Comparison of ENCODE assay signal across 9 cellular contexts in the genomic region with DNA sequence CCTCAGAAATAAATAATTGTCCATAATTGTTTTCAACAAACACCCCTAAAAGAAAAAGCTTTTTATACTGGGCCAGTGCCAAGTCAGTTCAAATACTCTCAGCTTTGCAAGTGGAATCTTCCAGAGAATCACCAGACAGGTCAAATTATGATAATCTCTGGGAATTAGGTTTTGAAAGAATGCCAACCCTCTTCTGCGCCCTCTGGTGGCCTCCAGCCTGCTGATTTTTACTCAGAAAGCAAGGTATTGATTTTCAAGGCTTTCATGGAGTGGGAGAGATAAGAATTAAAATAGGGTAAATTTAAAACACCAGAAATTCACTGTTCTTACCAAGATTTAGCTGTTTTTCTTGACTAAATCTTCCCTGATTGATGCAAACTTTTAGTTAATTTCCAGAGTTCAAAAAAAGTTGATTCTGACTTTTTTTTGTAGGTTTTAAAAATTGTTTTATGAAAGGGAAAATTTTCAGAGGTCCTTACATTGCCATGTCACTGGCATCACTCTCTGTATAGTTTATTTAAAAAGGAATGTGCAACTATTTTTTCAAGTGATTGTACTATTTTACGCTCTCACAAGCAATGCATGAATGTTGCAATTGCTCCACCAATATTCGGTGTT.
DNase-seq lines count a peak whose midpoint lies in the region; ATAC-seq and TF ChIP-seq lines count a peak whose summit lies in the region.
"Had no signal": no experiment of that assay in that cellular context is flagged by ENCODE, and none has a peak within 500 bp of the region (broad histone marks: within the 10 kb centered on the region; RNA-seq: fewer than 3 reads in every experiment).

No MANE protein-coding gene starts in this region.

- no peaks in the 10 kb centered on the region for H3K9me3 ChIP-seq in OCI-LY3 (ENCODE audit: insufficient read depth, low read length)
- H3K9me3 ChIP-seq in fibroblast of lung (ENCODE audit: control insufficient read depth, insufficient read depth, low read depth, low read length): no peaks in the 10 kb centered on the region

- H3K4me1 ChIP-seq in OCI-LY3 (ENCODE audit: low read length): no peaks in the 10 kb centered on the region
- no peaks in the 10 kb centered on the region for H3K4me1 ChIP-seq in fibroblast of lung (ENCODE audit: control insufficient read depth, extremely low read depth, insufficient read depth, low read length)

- H3K4me3 ChIP-seq in AG04449 (ENCODE audit: low read depth, low read length) (no peak overlapping the region), OCI-LY3 (ENCODE audit: low read length) (no peak overlapping the region), fibroblast of lung (replicated peaks in 1 of 4; ENCODE audit: control extremely low read depth in 1 of 4, insufficient read depth in 1 of 4, low read depth in 3 of 4, low read length in 4 of 4) (no peak overlapping the region)

- H3K27ac ChIP-seq in OCI-LY3 (ENCODE audit: low read length) (no peak overlapping the region), fibroblast of lung (ENCODE audit: insufficient read depth, low read length) (no peak overlapping the region)

- H3K27ac Mint-ChIP-seq in mesothelial cell of epicardium: no peak overlapping the region

- peaks cover 6% of the 10 kb centered on the region for H3K4me1 Mint-ChIP-seq in mesothelial cell of epicardium
- H3K4me1 Mint-ChIP-seq: central memory CD8-positive, alpha-beta T cell had no signal

- H4K20me1 ChIP-seq in OCI-LY3 (ENCODE audit: insufficient read depth, low read length) (no peaks in the 10 kb centered on the region), fibroblast of lung (ENCODE audit: control insufficient read depth, extremely low read depth, insufficient read depth, low read length) (no peaks in the 10 kb centered on the region)

- H3K79me2 ChIP-seq in OCI-LY3 (ENCODE audit: low read length) (no peaks in the 10 kb centered on the region), fibroblast of lung (ENCODE audit: control insufficient read depth, insufficient read depth, low read length) (no peaks in the 10 kb centered on the region)

- H2AFZ ChIP-seq in OCI-LY3 (ENCODE audit: low read depth, low read length): no peak overlapping the region
- H2AFZ ChIP-seq in fibroblast of lung (ENCODE audit: low read length): no peak overlapping the region

- H3K4me3 Mint-ChIP-seq in mesothelial cell of epicardium: no peak overlapping the region
- H3K4me3 Mint-ChIP-seq: central memory CD8-positive, alpha-beta T cell had no signal

- POLR2A ChIA-PET in AG04449 (lab: Yijun Ruan, JAX): no interaction called here

- CTCF ChIA-PET in AG04449 (lab: Yijun Ruan, JAX): interaction anchor here (0.9 to 1.5 kb wide), 9 partner anchors 10 to 449 kb away, joined by 3 to 7 read pairs (median 3); no protein-coding TSS in a partner anchor

- H3K27me3 ChIP-seq in OCI-LY3 (ENCODE audit: low read depth, low read length) (peaks cover 4% of the 10 kb centered on the region; the same call in 1 of the 2 replicates), fibroblast of lung (ENCODE audit: control insufficient read depth, insufficient read depth, low read length) (no peaks in the 10 kb centered on the region)

- peaks cover 25% of the 10 kb centered on the region for H3K36me3 Mint-ChIP-seq in mesothelial cell of epicardium

- H3K27me3 Mint-ChIP-seq in mesothelial cell of epicardium (ENCODE audit: low read depth): no peaks in the 10 kb centered on the region

- ATAC-seq in GM19324 (IDR thresholded peaks at IDR 0.05; ENCODE audit: low FRiP score, unreplicated experiment): no peak

- H3K9ac ChIP-seq in OCI-LY3 (ENCODE audit: low read length) (no peak overlapping the region), fibroblast of lung (ENCODE audit: insufficient read depth, low read length) (no peak overlapping the region)

- H3K9me3 Mint-ChIP-seq in mesothelial cell of epicardium: peaks cover 39% of the 10 kb centered on the region

- no peak for DNase-seq in AG04449 (ENCODE audit: low read depth, low spot score)
- DNase-seq in GM10266 (ENCODE audit: extremely low spot score): no peak
- DNase-seq in fibroblast of lung (ENCODE audit: low read depth in 2 of 2): no peak
- DNase-seq in mesothelial cell of epicardium (ENCODE audit: low spot score in 2 of 2, unreplicated experiment in 2 of 2): no peak
- no peak for DNase-seq in NCI-H774 (lab: John Stamatoyannopoulos, UW)
- no peak for DNase-seq in NCI-H446 treated with DMSO at 0.1 percent for 48 hours (lab: John Stamatoyannopoulos, UW)

- H3K4me2 ChIP-seq in OCI-LY3 (ENCODE audit: low read length) (no peak overlapping the region), fibroblast of lung (ENCODE audit: extremely low read depth, insufficient read depth, low read length) (no peak overlapping the region)

- H3K36me3 ChIP-seq in OCI-LY3 (replicated peaks; ENCODE audit: low read depth, low read length) (no peaks in the 10 kb centered on the region), fibroblast of lung (ENCODE audit: control insufficient read depth, insufficient read depth, low read length) (no peaks in the 10 kb centered on the region)

- peak; percentile 25 for TF ChIP-seq CTCF in AG04449 (IDR thresholded peaks at IDR 0.05; ENCODE audit: insufficient read depth, low read length, missing control alignments)
- peak; percentile 34 for TF ChIP-seq CTCF in GM10266 (IDR thresholded peaks at IDR 0.05; ENCODE audit: control insufficient read depth, insufficient read depth, low read depth, missing control alignments)
- peak; percentile 70 for TF ChIP-seq CTCF in OCI-LY3 (IDR thresholded peaks at IDR 0.05; ENCODE audit: low read depth, low read length)
- peak; percentile 39 to 66 for TF ChIP-seq CTCF in fibroblast of lung (conservative IDR thresholded peaks at IDR 0.05 in 1 of 2, IDR thresholded peaks at IDR 0.05 in 1 of 2; ENCODE audit: low read depth in 1 of 2, low read length in 2 of 2)
- TF ChIP-seq CTCF in mesothelial cell of epicardium (IDR thresholded peaks at IDR 0.05; ENCODE audit: unreplicated experiment): no peak
